In the genomic region with DNA sequence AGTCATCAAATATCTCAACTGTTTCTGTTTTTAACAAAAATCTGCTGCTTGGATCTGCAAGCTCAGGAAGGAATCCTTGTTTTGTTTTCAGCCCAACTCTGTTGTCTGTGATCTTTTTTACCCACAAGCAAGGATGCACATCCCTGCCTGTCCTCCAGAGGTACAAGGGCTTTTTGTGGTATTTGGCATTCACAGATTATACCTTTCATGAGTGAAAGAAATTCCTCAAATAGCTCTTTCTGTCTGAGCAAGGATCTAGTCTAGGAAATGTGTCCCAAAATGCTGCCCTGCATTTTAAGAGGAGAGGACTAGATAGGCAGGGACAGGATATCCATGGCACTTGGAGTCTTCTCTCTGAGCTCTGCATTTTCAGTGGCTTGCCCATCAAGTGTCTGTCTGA, we compare ENCODE assay signal across 22 cellular contexts.
"Had no signal": no experiment of that assay in that cellular context is flagged by ENCODE, and none has a peak within 500 bp of the region (broad histone marks: within the 10 kb centered on the region; RNA-seq: fewer than 3 reads in every experiment).

No MANE protein-coding gene starts in this region.

- ATAC-seq: foreskin keratinocyte, left cardiac atrium, natural killer cell had no signal

- H3K4me1 ChIP-seq: sigmoid colon, transverse colon had no signal

- H3K4me1 Mint-ChIP-seq: immature natural killer cell, memory B cell, natural killer cell had no signal

- H3K27ac ChIP-seq: foreskin keratinocyte, left ventricle myocardium inferior, lower lobe of right lung, right atrium auricular region, sigmoid colon, stomach, thoracic aorta, transverse colon had no signal

- H3K27ac Mint-ChIP-seq: immature natural killer cell, memory B cell, mesothelial cell of epicardium, natural killer cell had no signal

- FAIRE-seq: endothelial cell of umbilical vein, kidney, small intestine had no signal

- H3K36me3 Mint-ChIP-seq: immature natural killer cell, memory B cell, mesothelial cell of epicardium, natural killer cell had no signal

- H3K9me3 ChIP-seq: left ventricle myocardium inferior, lower lobe of right lung, right atrium auricular region, sigmoid colon, stomach, thoracic aorta, transverse colon had no signal

- H3K36me3 ChIP-seq: left ventricle myocardium inferior, lower lobe of right lung, right atrium auricular region, sigmoid colon, thoracic aorta, transverse colon had no signal

- H3K9me3 Mint-ChIP-seq: memory B cell, mesothelial cell of epicardium, natural killer cell, neural crest cell had no signal

- H3K4me3 ChIP-seq: left ventricle myocardium inferior, lower lobe of right lung, right atrium auricular region, sigmoid colon, stomach, thoracic aorta, transverse colon had no signal

- DNase-seq: dermis blood vessel endothelial cell; erythroblast; foreskin keratinocyte; immature natural killer cell; kidney; left cardiac atrium; left ventricle myocardium inferior; lower lobe of right lung; natural killer cell; sigmoid colon; small intestine; stimulated activated CD4-positive, alpha-beta T cell treated with anti-CD3 and anti-CD28 coated beads, Interleukin-12 subunit alpha, Interleukin-12 subunit beta, amount 100 ng/mL, for 4 hours; stimulated activated naive CD4-positive, alpha-beta T cell; stomach; substantia nigra; transverse colon had no signal

- H3K27me3 ChIP-seq: right atrium auricular region, sigmoid colon, stomach, transverse colon had no signal

- H3K4me3 Mint-ChIP-seq: immature natural killer cell, memory B cell, mesothelial cell of epicardium, natural killer cell, neural crest cell had no signal
